ENCODE assay signal across 4 cellular contexts in the genomic region with DNA sequence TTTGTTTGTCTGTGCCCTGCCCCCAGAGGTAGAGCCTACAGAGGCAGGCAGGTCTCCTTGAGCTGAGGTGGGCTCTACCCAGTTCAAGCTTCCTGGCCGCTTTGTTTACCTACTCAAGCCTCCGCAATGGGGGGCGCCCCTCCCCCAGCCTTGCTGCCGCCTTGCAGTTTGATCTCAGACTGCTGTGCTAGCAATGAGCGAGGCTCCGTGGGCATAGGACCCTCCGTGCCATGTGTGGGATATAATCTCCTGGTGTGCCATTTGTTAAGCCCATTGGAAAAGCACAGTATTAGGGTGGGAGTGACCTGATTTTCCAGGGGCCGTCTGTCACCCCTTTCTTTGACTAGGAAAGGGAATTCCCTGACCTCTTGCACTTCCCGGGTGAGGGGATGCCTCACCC. TPM values are rescaled to one million over a fixed set of nuclear protein-coding genes. Genes with fewer than 3 reads are reported as not detected.
"Had no signal": no experiment of that assay in that cellular context is flagged by ENCODE, and none has a peak within 500 bp of the region (broad histone marks: within the 10 kb centered on the region; RNA-seq: fewer than 3 reads in every experiment).

No MANE protein-coding gene starts in this region.

RNA-seq across cellular contexts. Expression of a gene that starts 20.2 kb away (rescaled TPM):
- total RNA-seq: LHCN-M2, M059J, MCF 10A, NCI-H460 had no signal
